11 cellular contexts compared by ENCODE assay signal in the genomic region with DNA sequence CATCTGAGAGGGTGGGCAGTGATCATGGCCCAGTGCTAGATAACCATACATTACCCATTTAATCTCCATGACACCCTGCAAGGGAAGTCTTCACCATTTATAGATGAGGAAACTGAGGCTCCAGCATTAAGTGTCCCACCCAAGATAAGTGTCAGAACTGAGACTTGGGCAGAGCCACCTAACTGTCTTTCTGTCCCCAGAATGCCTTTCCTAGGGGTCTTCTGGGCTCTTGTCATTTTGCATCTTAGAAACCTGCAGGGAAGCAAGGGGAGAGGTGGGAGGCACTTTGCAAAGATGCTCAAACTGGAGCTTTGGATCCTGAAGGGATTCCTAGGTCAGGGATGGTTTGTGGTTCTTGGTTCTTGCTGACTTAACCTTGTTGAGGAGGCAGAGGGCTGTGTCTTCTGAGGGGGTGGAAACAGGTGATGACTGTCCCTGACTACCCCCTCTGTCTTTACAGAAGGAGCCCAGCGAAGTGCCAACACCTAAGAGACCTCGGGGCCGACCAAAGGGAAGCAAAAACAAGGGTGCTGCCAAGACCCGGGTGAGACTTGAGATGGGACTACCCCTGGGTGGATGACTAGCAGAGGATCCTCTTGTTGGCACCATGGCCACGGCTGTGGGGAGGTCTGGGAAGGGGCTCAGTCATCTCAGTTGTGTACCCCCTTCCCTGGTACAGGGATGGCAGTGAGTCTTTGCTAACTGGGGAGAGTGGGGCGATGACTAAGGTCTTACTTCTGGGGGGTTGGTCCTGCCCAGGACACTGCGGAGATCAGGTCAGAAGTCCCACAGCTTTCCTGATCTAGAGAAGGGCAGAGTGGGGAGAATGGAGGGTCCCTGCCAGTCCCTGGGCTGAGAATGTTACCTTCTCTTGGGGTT. TPM values are rescaled to one million over a fixed set of nuclear protein-coding genes. Genes with fewer than 3 reads are reported as not detected.
DNase-seq lines count a peak whose midpoint lies in the region; ATAC-seq and TF ChIP-seq lines count a peak whose summit lies in the region.
"Had no signal": no experiment of that assay in that cellular context is flagged by ENCODE, and none has a peak within 500 bp of the region (broad histone marks: within the 10 kb centered on the region; RNA-seq: fewer than 3 reads in every experiment).

No MANE protein-coding gene starts in this region.

- no peak overlapping the region for H3K4me3 ChIP-seq in CD4-positive, CD25-positive, alpha-beta regulatory T cell (ENCODE audit: low read depth, low read length)
- H3K4me3 ChIP-seq in GM23338: no peak overlapping the region
- no peak overlapping the region for H3K4me3 ChIP-seq in transverse colon

- no peak for TF ChIP-seq POLR2A in transverse colon (IDR thresholded peaks at IDR 0.05)

- H3K36me3 ChIP-seq in CD4-positive, CD25-positive, alpha-beta regulatory T cell (ENCODE audit: control insufficient read depth, insufficient read depth, low read length): peaks cover 33% of the 10 kb centered on the region
- H3K36me3 ChIP-seq in GM23338 (ENCODE audit: insufficient read depth): peaks cover 49% of the 10 kb centered on the region
- no peaks in the 10 kb centered on the region for H3K36me3 ChIP-seq in transverse colon

- H3K27me3 Mint-ChIP-seq in CD4-positive, CD25-positive, alpha-beta regulatory T cell: no peaks in the 10 kb centered on the region
- H3K27me3 Mint-ChIP-seq in GM23338 (ENCODE audit: insufficient read depth, low read depth, poor library complexity): peaks cover 72% of the 10 kb centered on the region
- H3K27me3 Mint-ChIP-seq in activated T-helper 17 cell treated with anti-CD3 and anti-CD28 coated beads, Interleukin-2, amount 50 U/mL, for 72 hours: no peaks in the 10 kb centered on the region

- peaks cover 36% of the 10 kb centered on the region for H3K4me1 ChIP-seq in CD4-positive, CD25-positive, alpha-beta regulatory T cell (ENCODE audit: control insufficient read depth, insufficient read depth, low read length, poor library complexity, severe bottlenecking)
- H3K4me1 ChIP-seq in GM23338 (ENCODE audit: insufficient read depth) (peaks cover 61% of the 10 kb centered on the region), transverse colon (peaks cover 10 to 35% (median 29%) of the 10 kb centered on the region in 4 donors)

- H3K4me2 ChIP-seq in GM23338: 0 out of 2 replicates have a peak overlapping the region, but pooled peaks have one; percentile 14

- no peak for TF ChIP-seq EP300 in transverse colon (IDR thresholded peaks at IDR 0.05; ENCODE audit: low read depth)

- H3K27ac ChIP-seq in CD4-positive, CD25-positive, alpha-beta regulatory T cell (ENCODE audit: insufficient read depth, low read length, poor library complexity, severe bottlenecking): no peak overlapping the region
- H3K27ac ChIP-seq in GM23338 (ENCODE audit: low read depth) (peak overlapping the region; percentile 97), transverse colon (no peak overlapping the region)

- intact Hi-C loops in transverse colon (cut with DNase I; ENCODE audit: low total_unique reads): loop anchor here (10.0 kb wide), 1 partner anchor 172 kb away; no protein-coding TSS in a partner anchor

- TF ChIP-seq CTCF in GM23338 (conservative IDR thresholded peaks at IDR 0.05; ENCODE audit: low read depth in 2 of 2) (no peak), transverse colon (IDR thresholded peaks at IDR 0.05) (no peak)

- peak overlapping the region in 2 of 4 donors; percentile 52 to 72 for H3K4me3 Mint-ChIP-seq in CD4-positive, CD25-positive, alpha-beta regulatory T cell
- peak overlapping the region; percentile 98 for H3K4me3 Mint-ChIP-seq in GM23338
- peak overlapping the region; percentile 56 for H3K4me3 Mint-ChIP-seq in activated T-helper 17 cell treated with anti-CD3 and anti-CD28 coated beads, Interleukin-2, amount 50 U/mL, for 72 hours

- peak overlapping the region; percentile 41 to 78 (median 71) for H3K27ac Mint-ChIP-seq in CD4-positive, CD25-positive, alpha-beta regulatory T cell
- H3K27ac Mint-ChIP-seq in GM23338: peak overlapping the region; percentile 86
- H3K27ac Mint-ChIP-seq in activated T-helper 17 cell treated with anti-CD3 and anti-CD28 coated beads, Interleukin-2, amount 50 U/mL, for 72 hours: peak overlapping the region; percentile 86

- in situ Hi-C loops in transverse colon (cut with MboI; ENCODE audit: low pct_ligation_motif_present in 1 of 4, low pct_unique_long_range_greater_than_20kb in 1 of 4, low sequenced_read_pairs in 3 of 4): loop anchor here in 1 of 4 donors (10.0 kb wide), 1 partner anchor 172 kb away; no protein-coding TSS in a partner anchor

- H3F3A ChIP-seq in GM23338 (replicated peaks; ENCODE audit: low read depth): peaks cover 77% of the 10 kb centered on the region

- peaks cover 8 to 64% (median 41%) of the 10 kb centered on the region in 4 donors for H3K4me1 Mint-ChIP-seq in CD4-positive, CD25-positive, alpha-beta regulatory T cell
- peaks cover 75% of the 10 kb centered on the region for H3K4me1 Mint-ChIP-seq in GM23338
- peaks cover 53% of the 10 kb centered on the region for H3K4me1 Mint-ChIP-seq in activated T-helper 17 cell treated with anti-CD3 and anti-CD28 coated beads, Interleukin-2, amount 50 U/mL, for 72 hours

- H4K20me1 ChIP-seq in GM23338 (replicated peaks; ENCODE audit: insufficient read depth): peaks cover 59% of the 10 kb centered on the region

- H3K9me3 ChIP-seq in CD4-positive, CD25-positive, alpha-beta regulatory T cell (ENCODE audit: control insufficient read depth in 2 of 2, low read length in 2 of 2): no peaks in the 10 kb centered on the region
- H3K9me3 ChIP-seq in transverse colon: no peaks in the 10 kb centered on the region

- no peak for DNase-seq in CD4-positive, CD25-positive, alpha-beta regulatory T cell
- DNase-seq in GM23338 (ENCODE audit: low spot score) (no peak), mesenteric fat pad (ENCODE audit: low spot score) (peak; percentile 57), SW 1271 (lab: John Stamatoyannopoulos, UW) (no peak), transverse colon (no peak)
- DNase-seq: left ventricle myocardium superior, NCI-H1048, OCI-M1 had no signal

- WGBS in transverse colon (ENCODE audit: low coverage in 1 of 2), 2 donors: 84% methylated on average over 7 of the region's 7 CpGs; no CpG with 5 or more reads in 1 of the 2 donors

- no peak for ATAC-seq in CD4-positive, CD25-positive, alpha-beta regulatory T cell (ENCODE audit: low read depth in 2 of 2)
- ATAC-seq in GM23338 (no peak), HG02798 (IDR thresholded peaks at IDR 0.05; ENCODE audit: poor library complexity, unreplicated experiment) (no peak), HG03442 (IDR thresholded peaks at IDR 0.05; ENCODE audit: unreplicated experiment) (no peak)
- peak; percentile 8 for ATAC-seq in activated T-helper 17 cell treated with anti-CD3 and anti-CD28 coated beads, Interleukin-2, amount 50 U/mL, for 72 hours (replicated peaks)
- ATAC-seq: left ventricle myocardium superior had no signal

- H3K9me3 Mint-ChIP-seq in CD4-positive, CD25-positive, alpha-beta regulatory T cell: no peaks in the 10 kb centered on the region
- H3K9me3 Mint-ChIP-seq in GM23338: peaks cover 7% of the 10 kb centered on the region; the same call in 2 of the 3 replicates
- no peaks in the 10 kb centered on the region for H3K9me3 Mint-ChIP-seq in activated T-helper 17 cell treated with anti-CD3 and anti-CD28 coated beads, Interleukin-2, amount 50 U/mL, for 72 hours

- H3K9me2 ChIP-seq in GM23338 (ENCODE audit: insufficient read depth): no peaks in the 10 kb centered on the region

- peaks cover 11% of the 10 kb centered on the region for H3K36me3 Mint-ChIP-seq in CD4-positive, CD25-positive, alpha-beta regulatory T cell
- H3K36me3 Mint-ChIP-seq in GM23338 (ENCODE audit: low read depth): peaks cover 83% of the 10 kb centered on the region
- H3K36me3 Mint-ChIP-seq in activated T-helper 17 cell treated with anti-CD3 and anti-CD28 coated beads, Interleukin-2, amount 50 U/mL, for 72 hours (ENCODE audit: low read depth): peaks cover 92% of the 10 kb centered on the region

- H3K79me2 ChIP-seq in GM23338 (replicated peaks; ENCODE audit: insufficient read depth): peaks cover 60% of the 10 kb centered on the region

- H2AFZ ChIP-seq in GM23338: no peak overlapping the region

- H3K27me3 ChIP-seq in CD4-positive, CD25-positive, alpha-beta regulatory T cell (ENCODE audit: control insufficient read depth, insufficient read depth, low read length): no peaks in the 10 kb centered on the region
- H3K27me3 ChIP-seq in GM23338 (ENCODE audit: insufficient read depth): no peaks in the 10 kb centered on the region
- H3K27me3 ChIP-seq in transverse colon: no peaks in the 10 kb centered on the region

TF ChIP-seq in GM23338, 12 proteins besides CTCF, POLR2A, EP300 and RAD21:
- TF ChIP-seq ZNF331 (CRISPR knock-in tag; IDR thresholded peaks at IDR 0.05; ENCODE audit: low read depth): no peak
- TF ChIP-seq EZH2phosphoT487 (IDR thresholded peaks at IDR 0.05; ENCODE audit: unreplicated experiment): no peak
- peak; percentile 22; the same call in 1 of the 2 replicates for TF ChIP-seq POLR2AphosphoS5 (IDR thresholded peaks at IDR 0.05; ENCODE audit: low read depth)
- TF ChIP-seq STAT1 (IDR thresholded peaks at IDR 0.05; ENCODE audit: unreplicated experiment): no peak

RNA-seq across cellular contexts. Expression of a gene that starts 5.8 kb away (rescaled TPM):
- 87.2 TPM for total RNA-seq in CD4-positive, CD25-positive, alpha-beta regulatory T cell
- 10 to 100 TPM; 31.6 to 36.2 (median 34.3) TPM for polyA plus RNA-seq in CD4-positive, CD25-positive, alpha-beta regulatory T cell
- total RNA-seq in GM23338 (2014; rRNA removed; shearing (Covaris generic)): 1,700 and 2,052 TPM in 2 replicates
- 1,386 and 1,411 TPM in 2 replicates for polyA plus RNA-seq in GM23338 (2016; fragmentation: Nextera tagmentation; extraction: Ambion mirVana)
- total RNA-seq in activated T-helper 17 cell treated with anti-CD3 and anti-CD28 coated beads, Interleukin-2, amount 50 U/mL, for 72 hours: 100 to 1,000 TPM; 203 to 389 TPM
- total RNA-seq in mesenteric fat pad (32.3 TPM), transverse colon (100 to 1,000 TPM in 1 of 4 donors, 10 to 100 TPM in 3; 23.2 to 112 (median 63.2) TPM)

RNA-seq across cellular contexts. Expression of a gene that starts 6.3 kb away (rescaled TPM):
- total RNA-seq in CD4-positive, CD25-positive, alpha-beta regulatory T cell: 29.2 TPM
- 10 to 100 TPM; 47.7 to 82.3 (median 60.7) TPM for polyA plus RNA-seq in CD4-positive, CD25-positive, alpha-beta regulatory T cell
- 5.0 and 9.0 TPM in 2 replicates for total RNA-seq in GM23338 (2014; rRNA removed; shearing (Covaris generic))
- 15.9 and 17.0 TPM in 2 replicates for polyA plus RNA-seq in GM23338 (2016; fragmentation: Nextera tagmentation; extraction: Ambion mirVana)
- total RNA-seq in activated T-helper 17 cell treated with anti-CD3 and anti-CD28 coated beads, Interleukin-2, amount 50 U/mL, for 72 hours: 10 to 100 TPM; 10.9 to 17.3 TPM
- total RNA-seq in mesenteric fat pad: 16.3 TPM
- total RNA-seq in transverse colon: 10 to 100 TPM in 3 of 4 donors, 1 to 10 TPM in 1; 8.2 to 14.9 (median 12.5) TPM
